Comparison of ENCODE assay signal across 1 cellular context in genomic region chr20:34514897-34515483, GRCh38.
TF ChIP-seq lines count a peak whose summit lies in the region.

No MANE protein-coding gene starts in this region.

TF ChIP-seq in GM23338, 12 proteins besides CTCF, POLR2A, EP300 and RAD21 (continued from another document):
- TF ChIP-seq ZNF462 (CRISPR knock-in tag; IDR thresholded peaks at IDR 0.05) (no peak), JUNB (IDR thresholded peaks at IDR 0.05; ENCODE audit: unreplicated experiment) (no peak), ETS1 (IDR thresholded peaks at IDR 0.05) (no peak), POLR2AphosphoS5 (IDR thresholded peaks at IDR 0.05; ENCODE audit: low read depth) (no peak), EZH2phosphoT487 (IDR thresholded peaks at IDR 0.05; ENCODE audit: unreplicated experiment) (no peak)
